18 cellular contexts compared by ENCODE assay signal in the genomic region with DNA sequence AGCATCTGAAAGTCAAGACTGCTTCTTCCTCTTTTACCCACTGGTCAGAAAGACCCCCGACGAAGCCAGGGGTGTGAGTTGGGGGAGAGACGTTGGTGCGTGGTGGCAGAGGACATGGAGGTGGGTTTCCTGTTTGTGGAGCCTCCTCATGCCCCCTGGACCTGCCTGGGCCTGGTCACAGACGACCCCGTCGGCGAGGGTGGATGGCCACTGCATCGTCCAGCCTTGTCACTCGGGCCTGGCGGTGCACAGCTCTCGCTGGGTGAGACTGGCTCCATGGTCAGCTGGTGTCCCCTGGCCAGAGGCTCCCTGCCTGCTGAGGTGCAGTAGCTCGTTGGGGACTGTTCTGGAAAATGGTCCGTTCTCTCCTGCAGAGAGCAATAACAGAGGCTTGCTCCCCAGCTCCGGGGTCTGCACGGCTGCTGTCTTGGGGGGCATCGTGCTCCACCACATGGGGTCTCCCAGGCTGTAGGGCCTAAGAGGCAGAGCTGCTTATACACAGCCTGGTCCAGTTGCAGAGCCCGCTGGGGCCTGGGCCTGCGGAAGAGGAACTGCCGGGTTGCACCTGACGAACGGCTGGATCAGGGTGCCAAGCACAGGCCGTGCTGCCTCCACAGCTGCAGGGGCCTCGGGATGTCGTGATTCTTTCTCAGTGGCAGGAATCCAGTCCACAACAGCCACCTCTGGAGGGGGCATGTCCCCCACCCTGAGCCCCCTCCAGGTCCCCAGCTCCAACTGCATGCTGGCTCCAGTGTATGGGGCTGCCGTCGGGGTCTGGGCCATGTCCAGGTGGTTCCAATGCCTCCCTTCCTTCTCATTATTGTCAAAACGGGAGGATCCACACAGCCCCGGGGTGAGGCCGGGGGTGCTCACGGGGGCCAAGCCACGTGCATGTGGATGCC. TPM values are rescaled to one million over a fixed set of nuclear protein-coding genes. Genes with fewer than 3 reads are reported as not detected.
"Had no signal": no experiment of that assay in that cellular context is flagged by ENCODE, and none has a peak within 500 bp of the region (broad histone marks: within the 10 kb centered on the region; RNA-seq: fewer than 3 reads in every experiment).

No MANE protein-coding gene starts in this region.

- H3K27me3 ChIP-seq: ovary had no signal

- DNase-seq: activated CD4-positive, alpha-beta T cell treated with anti-CD3 and anti-CD28 coated beads, Interleukin-2, amount 50 U/mL, for 1 hour; activated CD8-positive, alpha-beta memory T cell treated with anti-CD3 and anti-CD28 coated beads for 24 hours; activated naive CD4-positive, alpha-beta T cell treated with anti-CD3 and anti-CD28 coated beads, Interleukin-2, amount 50 U/mL, for 16 hours; activated T-cell treated with anti-CD3 and anti-CD28 coated beads for 4 hours; heart right ventricle; ovary; stimulated activated CD4-positive, alpha-beta T cell treated with anti-CD3 and anti-CD28 coated beads, Interleukin-4, amount 100 ng/mL, for 24 hours; stimulated activated naive CD4-positive, alpha-beta T cell treated with Interleukin-2 at 50 U/mL for 16 hours; trophoblast cell had no signal

- FAIRE-seq: endometrium, islet of Langerhans had no signal

- H3K4me1 ChIP-seq: gastroesophageal sphincter, heart right ventricle had no signal

- H3K9me3 ChIP-seq: ovary had no signal

- H3K36me3 ChIP-seq: gastroesophageal sphincter, heart right ventricle, ovary had no signal

- ATAC-seq: activated CD4-positive, CD25-positive, alpha-beta regulatory T cell treated with anti-CD3 and anti-CD28 coated beads, Interleukin-2, amount 50 U/mL, for 24 hours; gastroesophageal sphincter; left lobe of liver had no signal

- H3K4me3 ChIP-seq: gastroesophageal sphincter, heart right ventricle, ovary had no signal

- H3K27ac ChIP-seq: gastroesophageal sphincter, heart right ventricle, ovary had no signal

RNA-seq across cellular contexts. Expression of gene ACTRT2, which starts 18.0 kb away (rescaled TPM):
- total RNA-seq: activated T-helper 2 cell treated with anti-CD3 and anti-CD28 coated beads, Interferon-gamma antibody, Interleukin-2, Interleukin-4, amounts not matched to agents 10 μg/mL and 5 μg/mL and 100 μg/mL, durations not matched to agents 14 hours and 24 hours and 36 hours; gastroesophageal sphincter; heart right ventricle; left lobe of liver; neural crest cell; ovary; SK-MEL-5; skeletal muscle tissue had no signal
